ENCODE assay signal across 26 cellular contexts in genomic region chr1:180267761-180268555, GRCh38. TPM values are rescaled to one million over a fixed set of nuclear protein-coding genes. Genes with fewer than 3 reads are reported as not detected.
A peak's percentile ranks its signal among the peaks of the same experiment; 100 is the strongest.
DNase-seq lines count a peak whose midpoint lies in the region; ATAC-seq and TF ChIP-seq lines count a peak whose summit lies in the region.
"Had no signal": no experiment of that assay in that cellular context is flagged by ENCODE, and none has a peak within 500 bp of the region (broad histone marks: within the 10 kb centered on the region; RNA-seq: fewer than 3 reads in every experiment).

No MANE protein-coding gene starts in this region.

- TF ChIP-seq CTCF in left ventricle myocardium inferior (IDR thresholded peaks at IDR 0.05; ENCODE audit: borderline replicate concordance) (no peak), vagina (IDR thresholded peaks at IDR 0.05) (no peak)

- no peak for TF ChIP-seq POLR2A in vagina (IDR thresholded peaks at IDR 0.05)

- intact Hi-C loops in right cardiac atrium (cut with DNase I) (no loop called here), left ventricle myocardium inferior (cut with micrococcal nuclease) (no loop called here), vagina (cut with DNase I) (no loop called here)

- ATAC-seq in right cardiac atrium, result no peak
- ATAC-seq in HG02870 (IDR thresholded peaks at IDR 0.05; ENCODE audit: unreplicated experiment), result no peak
- no peak for ATAC-seq in HG03108 (IDR thresholded peaks at IDR 0.05; ENCODE audit: unreplicated experiment)
- ATAC-seq: effector memory CD8-positive, alpha-beta T cell; naive thymus-derived CD8-positive, alpha-beta T cell; Panc1; psoas muscle had no signal

- H3K36me3 ChIP-seq in left ventricle myocardium inferior, result no peaks in the 10 kb centered on the region
- H3K36me3 ChIP-seq in vagina, result no peaks in the 10 kb centered on the region
- H3K36me3 ChIP-seq: transverse colon had no signal

- H3K4me3 ChIP-seq in right cardiac atrium (ENCODE audit: low read length) (no peak overlapping the region), left ventricle myocardium inferior (no peak overlapping the region), vagina (no peak overlapping the region)
- H3K4me3 ChIP-seq: psoas muscle, SJSA1, transverse colon had no signal

- H3K27ac ChIP-seq in right cardiac atrium (ENCODE audit: low read length) (no peak overlapping the region), left ventricle myocardium inferior (replicated peaks) (no peak overlapping the region), vagina (no peak overlapping the region)
- H3K27ac ChIP-seq: psoas muscle, SJSA1, VCaP had no signal

- H3K9me3 ChIP-seq in right cardiac atrium (ENCODE audit: control insufficient read depth, low read length), result no peaks in the 10 kb centered on the region
- no peaks in the 10 kb centered on the region for H3K9me3 ChIP-seq in left ventricle myocardium inferior (replicated peaks)
- H3K9me3 ChIP-seq in vagina, result no peaks in the 10 kb centered on the region
- H3K9me3 ChIP-seq: psoas muscle, SJSA1, transverse colon had no signal

- H3K4me1 ChIP-seq in right cardiac atrium (ENCODE audit: control insufficient read depth, insufficient read depth, low read length) (no peaks in the 10 kb centered on the region), left ventricle myocardium inferior (no peaks in the 10 kb centered on the region), vagina (no peaks in the 10 kb centered on the region)
- H3K4me1 ChIP-seq: psoas muscle had no signal

- 70% methylated on average over 5 of the region's 5 CpGs for WGBS in right cardiac atrium

- H3K27me3 ChIP-seq in right cardiac atrium (ENCODE audit: control insufficient read depth, insufficient read depth) (no peaks in the 10 kb centered on the region), left ventricle myocardium inferior (ENCODE audit: low read depth) (peaks cover 18% of the 10 kb centered on the region), vagina (no peaks in the 10 kb centered on the region)
- H3K27me3 ChIP-seq: SJSA1, transverse colon had no signal

- DNase-seq in right cardiac atrium (peak in 2 of 3 donors; percentile 50 to 65), left ventricle myocardium inferior (no peak), RPMI8226 (peak; percentile 1), islet precursor cell (peak; percentile 51), vagina (ENCODE audit: extremely low spot score in 2 of 2) (peak; percentile 12 to 75), cerebellar nuclear complex (lab: John Stamatoyannopoulos, UW) (no peak)
- DNase-seq: CD8-positive, alpha-beta memory T cell; effector memory CD8-positive, alpha-beta T cell; HCEC 1CT; naive thymus-derived CD8-positive, alpha-beta T cell; NCI-H146; NCI-H2171 treated with DMSO at 0.1 percent for 48 hours; NCI-H748 treated with DMSO at 0.1 percent for 48 hours; psoas muscle; small intestine; stimulated activated CD4-positive, alpha-beta T cell treated with anti-CD3 and anti-CD28 coated beads, Interleukin-4, amount 100 ng/mL, for 24 hours; stimulated activated naive CD8-positive, alpha-beta T cell treated with anti-CD3 and anti-CD28 coated beads, Interleukin-15, amount 100 ng/mL, for 72 hours; T-helper 2 cell; transverse colon had no signal

RNA-seq across cellular contexts. Expression of gene LHX4, which starts 37.9 kb away (rescaled TPM):
- not detected for total RNA-seq in right cardiac atrium
- 0.02 TPM for polyA plus RNA-seq in right cardiac atrium
- total RNA-seq in left ventricle myocardium inferior, result not detected
- 0.98 TPM for total RNA-seq in vagina
- total RNA-seq: activated T-helper 1 cell treated with anti-CD3 and anti-CD28 coated beads, Interleukin-12 subunit alpha, Interleukin-12 subunit beta, Interleukin-2, Interleukin-4 antibody, amounts not matched to agents 30 ng/mL and 10 ng/mL and 1 ng/mL, durations not matched to agents 14 hours and 24 hours and 36 hours; CD8-positive, alpha-beta memory T cell; glomerular endothelial cell; naive thymus-derived CD8-positive, alpha-beta T cell; psoas muscle had no signal

Comparison
In these comparisons a context has a peak if more than half of its experiments do, and no peak if none do; other contexts are left out.
1. DNase-seq: peak in right cardiac atrium (2 of 3), RPMI8226 (single experiment), islet precursor cell (single experiment) and vagina (2 of 2); none in left ventricle myocardium inferior (single experiment) and cerebellar nuclear complex (0 of 2).